Comparison of ENCODE assay signal across 9 cellular contexts in the genomic region with DNA sequence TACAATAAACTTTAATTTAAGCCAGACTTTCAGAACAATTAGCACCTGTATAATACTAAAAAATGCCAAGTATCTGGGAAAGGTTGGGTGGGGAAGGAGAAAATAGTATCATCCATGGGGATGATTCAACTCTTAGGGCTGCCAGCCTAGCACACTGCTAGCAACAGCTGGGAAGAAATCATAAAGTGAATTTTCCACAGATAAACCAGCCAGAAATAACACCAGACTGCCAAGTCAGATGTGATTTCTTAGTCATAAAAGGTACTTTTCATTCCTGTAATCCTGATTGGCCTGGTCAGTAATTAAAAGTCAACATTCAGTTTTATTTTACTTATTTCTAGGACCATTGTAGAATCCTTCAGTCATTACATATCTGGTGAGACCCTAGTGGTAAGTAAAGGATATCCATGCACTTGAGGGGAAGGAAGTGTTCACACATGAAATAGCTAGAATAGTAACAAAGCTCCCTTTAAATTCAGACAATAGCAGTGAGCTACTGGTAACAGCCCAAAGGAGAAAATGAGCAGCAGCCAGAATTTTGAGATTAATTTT. TPM values are rescaled to one million over a fixed set of nuclear protein-coding genes. Genes with fewer than 3 reads are reported as not detected.
DNase-seq lines count a peak whose midpoint lies in the region; ATAC-seq and TF ChIP-seq lines count a peak whose summit lies in the region.
"Had no signal": no experiment of that assay in that cellular context is flagged by ENCODE, and none has a peak within 500 bp of the region (broad histone marks: within the 10 kb centered on the region; RNA-seq: fewer than 3 reads in every experiment).

No MANE protein-coding gene starts in this region.

- H3K27ac ChIP-seq in foreskin keratinocyte (peak overlapping the region; percentile 98), suprapubic skin (peak overlapping the region; percentile 52)

- in situ Hi-C loops in SK-MEL-5 (cut with HindIII; ENCODE audit: low pct_unique_long_range_greater_than_20kb, low sequenced_read_pairs) = no loop called here

- no peaks in the 10 kb centered on the region for H3K27me3 Mint-ChIP-seq in activated T-cell treated with anti-CD3 and anti-CD28 coated beads, Interleukin-2, amount 50 U/mL, for 72 hours (ENCODE audit: low read depth)
- H3K27me3 Mint-ChIP-seq: activated naive CD4-positive, alpha-beta T cell treated with anti-CD3 and anti-CD28 coated beads, Interleukin-2, amount 50 U/mL, for 24 hours had no signal

- H3K9me3 Mint-ChIP-seq in activated T-cell treated with anti-CD3 and anti-CD28 coated beads, Interleukin-2, amount 50 U/mL, for 72 hours = no peaks in the 10 kb centered on the region
- H3K9me3 Mint-ChIP-seq: activated naive CD4-positive, alpha-beta T cell treated with anti-CD3 and anti-CD28 coated beads, Interleukin-2, amount 50 U/mL, for 24 hours had no signal

- H3K4me3 Mint-ChIP-seq in activated T-cell treated with anti-CD3 and anti-CD28 coated beads, Interleukin-2, amount 50 U/mL, for 72 hours = peak overlapping the region; percentile 76 to 93

- no peak for DNase-seq in activated T-cell treated with anti-CD3 and anti-CD28 coated beads, Interleukin-2, amount 50 U/mL, for 72 hours
- no peak for DNase-seq in activated T-cell treated with anti-CD3 and anti-CD28 coated beads for 4 hours
- peak; percentile 63 for DNase-seq in SK-MEL-5 (ENCODE audit: low read depth, low spot score)
- DNase-seq in foreskin keratinocyte = peak; percentile 94 to 97
- DNase-seq in suprapubic skin (ENCODE audit: low spot score in 2 of 2) = no peak
- no peak for DNase-seq in stimulated activated CD4-positive, alpha-beta T cell treated with anti-CD3 and anti-CD28 coated beads, Interleukin-2, amount 100 ng/mL, for 48 hours
- no peak for DNase-seq in NK-92 (lab: John Stamatoyannopoulos, UW; ENCODE audit: unreplicated experiment)

- no peak for TF ChIP-seq POLR2A in suprapubic skin (IDR thresholded peaks at IDR 0.05)

- H3K4me1 Mint-ChIP-seq in activated T-cell treated with anti-CD3 and anti-CD28 coated beads, Interleukin-2, amount 50 U/mL, for 72 hours (ENCODE audit: low read depth) = peaks cover 70% of the 10 kb centered on the region

- ATAC-seq in activated T-cell treated with anti-CD3 and anti-CD28 coated beads, Interleukin-2, amount 50 U/mL, for 72 hours (replicated peaks in 1 of 2) = peak in 1 of 2 donors; percentile 16
- ATAC-seq in foreskin keratinocyte (peak; percentile 77), HG03565 (IDR thresholded peaks at IDR 0.05; ENCODE audit: unreplicated experiment) (no peak)

- no peaks in the 10 kb centered on the region for H3K9me3 ChIP-seq in suprapubic skin

- TF ChIP-seq CTCF in foreskin keratinocyte (conservative IDR thresholded peaks at IDR 0.05) (peak; percentile 12), suprapubic skin (IDR thresholded peaks at IDR 0.05) (no peak)

- H3K4me1 ChIP-seq in foreskin keratinocyte (peaks cover 45% of the 10 kb centered on the region), suprapubic skin (peaks cover 38% of the 10 kb centered on the region)

- H3K27me3 ChIP-seq in foreskin keratinocyte (no peaks in the 10 kb centered on the region), suprapubic skin (no peaks in the 10 kb centered on the region)

- H3K4me3 ChIP-seq in suprapubic skin = no peak overlapping the region

- H3K36me3 Mint-ChIP-seq in activated T-cell treated with anti-CD3 and anti-CD28 coated beads, Interleukin-2, amount 50 U/mL, for 72 hours (ENCODE audit: insufficient read depth in 2 of 2) = peaks cover 0 to 2% of the 10 kb centered on the region in 2 donors
- H3K36me3 Mint-ChIP-seq: activated naive CD4-positive, alpha-beta T cell treated with anti-CD3 and anti-CD28 coated beads, Interleukin-2, amount 50 U/mL, for 24 hours had no signal

- H3K27ac Mint-ChIP-seq in activated T-cell treated with anti-CD3 and anti-CD28 coated beads, Interleukin-2, amount 50 U/mL, for 72 hours = peak overlapping the region; percentile 94

- no peak for TF ChIP-seq EP300 in suprapubic skin (IDR thresholded peaks at IDR 0.05)

- no peaks in the 10 kb centered on the region for H3K36me3 ChIP-seq in suprapubic skin

RNA-seq across cellular contexts. Expression of a gene that starts 59.4 kb away (rescaled TPM):
- 100 to 1,000 TPM; 104 to 122 TPM for total RNA-seq in activated T-cell treated with anti-CD3 and anti-CD28 coated beads, Interleukin-2, amount 50 U/mL, for 72 hours
- total RNA-seq in SK-MEL-5 (2014; rRNA removed; shearing (Covaris generic)) = 38.0 and 42.8 TPM in 2 replicates
- polyA plus RNA-seq in SK-MEL-5 (2015; cell fraction: cytosol; rRNA removed) = 37.3 and 53.7 TPM in 2 replicates
- 13.3 and 16.5 TPM in 2 replicates for polyA plus RNA-seq in SK-MEL-5 (2015; cell fraction: nucleus; rRNA removed)
- 46.4 and 65.6 TPM in 2 replicates for total RNA-seq in foreskin keratinocyte
- 14.7 and 16.4 TPM in 2 replicates for polyA plus RNA-seq in foreskin keratinocyte
- 10 to 100 TPM; 55.5 to 87.2 (median 68.7) TPM for total RNA-seq in suprapubic skin

Comparison
In these comparisons a context has a peak if more than half of its experiments do, and no peak if none do; other contexts are left out.
1. DNase-seq: peak in SK-MEL-5 (single experiment) and foreskin keratinocyte (2 of 2); none in activated T-cell treated with anti-CD3 and anti-CD28 coated beads, Interleukin-2, amount 50 U/mL, for 72 hours (0 of 2), activated T-cell treated with anti-CD3 and anti-CD28 coated beads for 4 hours (single experiment), suprapubic skin (0 of 2), stimulated activated CD4-positive, alpha-beta T cell treated with anti-CD3 and anti-CD28 coated beads, Interleukin-2, amount 100 ng/mL, for 48 hours (0 of 2) and NK-92 (single experiment).